2 cellular contexts compared by ENCODE assay signal in the genomic region with DNA sequence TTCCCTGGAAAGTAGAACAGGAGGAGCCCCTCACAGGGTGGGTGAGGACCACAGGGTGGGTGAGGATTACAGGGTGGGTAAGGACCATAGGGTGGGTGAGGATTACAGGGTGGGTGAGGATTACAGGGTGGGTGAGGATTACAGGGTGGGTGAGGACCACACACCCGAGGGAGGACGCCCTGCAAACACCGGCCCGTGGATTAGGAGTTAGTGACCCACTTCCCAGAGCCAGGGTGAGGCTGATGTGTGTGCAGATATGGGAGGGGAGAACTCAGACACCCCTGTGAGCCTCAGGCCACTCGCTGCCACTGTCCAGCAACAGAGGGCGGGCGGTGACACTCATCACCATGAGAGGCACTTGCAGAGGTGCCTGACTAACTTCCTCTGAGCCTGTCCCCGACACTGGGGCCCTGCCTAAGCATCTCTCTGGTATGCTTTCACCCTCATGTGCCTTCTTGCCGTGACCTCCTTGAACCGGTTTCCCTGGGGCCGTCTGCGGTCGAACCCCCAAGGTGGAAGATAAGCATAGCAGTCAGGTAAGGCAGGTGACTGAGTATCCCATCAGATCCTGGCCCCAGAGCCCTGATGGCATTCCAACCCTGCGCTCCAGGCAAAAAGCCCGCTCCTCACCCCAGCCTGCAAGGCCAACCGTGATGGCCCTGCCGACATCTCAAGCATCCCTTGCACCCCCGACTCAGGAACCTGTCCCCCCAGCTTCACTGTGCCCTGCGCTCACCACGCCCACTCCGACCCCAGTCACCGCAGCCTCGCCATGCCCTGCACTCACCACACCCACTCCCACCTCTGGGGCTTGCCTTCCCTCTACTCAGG.
TF ChIP-seq lines count a peak whose summit lies in the region.

No MANE protein-coding gene starts in this region.

TF ChIP-seq in SK-N-SH, 30 proteins besides CTCF, POLR2A, EP300 and RAD21 (continued from another document):
- TF ChIP-seq, protein P1, sequence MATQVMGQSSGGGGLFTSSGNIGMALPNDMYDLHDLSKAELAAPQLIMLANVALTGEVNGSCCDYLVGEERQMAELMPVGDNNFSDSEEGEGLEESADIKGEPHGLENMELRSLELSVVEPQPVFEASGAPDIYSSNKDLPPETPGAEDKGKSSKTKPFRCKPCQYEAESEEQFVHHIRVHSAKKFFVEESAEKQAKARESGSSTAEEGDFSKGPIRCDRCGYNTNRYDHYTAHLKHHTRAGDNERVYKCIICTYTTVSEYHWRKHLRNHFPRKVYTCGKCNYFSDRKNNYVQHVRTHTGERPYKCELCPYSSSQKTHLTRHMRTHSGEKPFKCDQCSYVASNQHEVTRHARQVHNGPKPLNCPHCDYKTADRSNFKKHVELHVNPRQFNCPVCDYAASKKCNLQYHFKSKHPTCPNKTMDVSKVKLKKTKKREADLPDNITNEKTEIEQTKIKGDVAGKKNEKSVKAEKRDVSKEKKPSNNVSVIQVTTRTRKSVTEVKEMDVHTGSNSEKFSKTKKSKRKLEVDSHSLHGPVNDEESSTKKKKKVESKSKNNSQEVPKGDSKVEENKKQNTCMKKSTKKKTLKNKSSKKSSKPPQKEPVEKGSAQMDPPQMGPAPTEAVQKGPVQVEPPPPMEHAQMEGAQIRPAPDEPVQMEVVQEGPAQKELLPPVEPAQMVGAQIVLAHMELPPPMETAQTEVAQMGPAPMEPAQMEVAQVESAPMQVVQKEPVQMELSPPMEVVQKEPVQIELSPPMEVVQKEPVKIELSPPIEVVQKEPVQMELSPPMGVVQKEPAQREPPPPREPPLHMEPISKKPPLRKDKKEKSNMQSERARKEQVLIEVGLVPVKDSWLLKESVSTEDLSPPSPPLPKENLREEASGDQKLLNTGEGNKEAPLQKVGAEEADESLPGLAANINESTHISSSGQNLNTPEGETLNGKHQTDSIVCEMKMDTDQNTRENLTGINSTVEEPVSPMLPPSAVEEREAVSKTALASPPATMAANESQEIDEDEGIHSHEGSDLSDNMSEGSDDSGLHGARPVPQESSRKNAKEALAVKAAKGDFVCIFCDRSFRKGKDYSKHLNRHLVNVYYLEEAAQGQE (IDR thresholded peaks at IDR 0.05; ENCODE audit: low read depth, low read length) = no peak

TF ChIP-seq in SK-N-SH treated with all-trans-retinoic acid at 6 μM for 48 hours, 23 proteins besides CTCF, POLR2A, EP300 and RAD21 (continued from another document):
- TF ChIP-seq BACH2 (CRISPR knock-in tag; IDR thresholded peaks at IDR 0.05; ENCODE audit: borderline replicate concordance) = no peak
- no peak for TF ChIP-seq ZNF70 (CRISPR knock-in tag; IDR thresholded peaks at IDR 0.05)
- no peak for TF ChIP-seq ARNTL (CRISPR knock-in tag; IDR thresholded peaks at IDR 0.05; ENCODE audit: borderline replicate concordance, low read depth)
- TF ChIP-seq ESRRG (CRISPR knock-in tag; IDR thresholded peaks at IDR 0.05) = no peak
- no peak for TF ChIP-seq PATZ1 (CRISPR knock-in tag; IDR thresholded peaks at IDR 0.05; ENCODE audit: borderline replicate concordance)
